4 cellular contexts compared by ENCODE assay signal in genomic region chr1:224613486-224613885, GRCh38.
"Had no signal": no experiment of that assay in that cellular context is flagged by ENCODE, and none has a peak within 500 bp of the region (broad histone marks: within the 10 kb centered on the region; RNA-seq: fewer than 3 reads in every experiment).

No MANE protein-coding gene starts in this region.

- ATAC-seq: HepG2, K562 had no signal

- H3K4me3 ChIP-seq: K562 had no signal

- H3K27ac ChIP-seq: HL-60, KMS-11 had no signal
